10 cellular contexts compared by ENCODE assay signal in genomic region chr5:141182248-141182647, GRCh38. TPM values are rescaled to one million over a fixed set of nuclear protein-coding genes. Genes with fewer than 3 reads are reported as not detected.
A peak's percentile ranks its signal among the peaks of the same experiment; 100 is the strongest.
DNase-seq lines count a peak whose midpoint lies in the region; ATAC-seq, FAIRE-seq and TF ChIP-seq lines count a peak whose summit lies in the region.
"Had no signal": no experiment of that assay in that cellular context is flagged by ENCODE, and none has a peak within 500 bp of the region (broad histone marks: within the 10 kb centered on the region; RNA-seq: fewer than 3 reads in every experiment).

PCDHB16 (plus strand) TSS chr5:141182387; CDS start chr5:141182560, 173 bp downstream.

- peaks cover 31% of the 10 kb centered on the region for H3K27me3 Mint-ChIP-seq in activated naive CD4-positive, alpha-beta T cell treated with anti-CD3 and anti-CD28 coated beads for 36 hours (ENCODE audit: low read depth)
- H3K27me3 Mint-ChIP-seq in activated naive CD4-positive, alpha-beta T cell treated with anti-CD3 and anti-CD28 coated beads, Interleukin-2, amount 10 ng/mL, durations not matched to agents 7 days and 5 days, result peaks cover 19% of the 10 kb centered on the region

- SMC1A ChIA-PET in GM12878 (lab: Charles Lee; ENCODE audit: uncharacterized antibody, unreplicated experiment), result no interaction called here

- no peak for TF ChIP-seq POLR2A in GM12878 (IDR thresholded peaks at IDR 0.05; ENCODE audit: low read depth, low read length)
- TF ChIP-seq POLR2A in uterus (IDR thresholded peaks at IDR 0.05), result no peak

- H3K4me1 ChIP-seq in GM12878 (ENCODE audit: control insufficient read depth, insufficient read depth, low read length) (no peaks in the 10 kb centered on the region), kidney (ENCODE audit: control insufficient read depth in 1 of 2, insufficient read depth in 1 of 2, low read depth in 1 of 2, low read length in 2 of 2) (no peaks in the 10 kb centered on the region), uterus (no peaks in the 10 kb centered on the region)

- CTCF ChIA-PET in activated naive CD4-positive, alpha-beta T cell treated with anti-CD3 and anti-CD28 coated beads for 36 hours (lab: Charles Lee), result interaction anchor here (0.6 to 1.1 kb wide), 3 partner anchors 15 to 382 kb away, joined by 3 read pairs; partner anchors contain the start of gene PCDHGA12
- CTCF ChIA-PET in activated naive CD4-positive, alpha-beta T cell treated with anti-CD3 and anti-CD28 coated beads, Interleukin-2, amount 10 ng/mL, durations not matched to agents 7 days and 5 days (lab: Charles Lee), result interaction anchor here (0.6 kb wide), 1 partner anchor 10 kb away, joined by 4 read pairs; the partner anchor contains the start of gene PCDHB10
- CTCF ChIA-PET in GM12878 (lab: Yijun Ruan, JAX), result no interaction called here

- no peaks in the 10 kb centered on the region for H3K79me2 ChIP-seq in GM12878 (ENCODE audit: control insufficient read depth, insufficient read depth, low read length)

- H3K27ac ChIP-seq in GM12878 (ENCODE audit: control insufficient read depth, insufficient read depth), result no peak within 1 kb of the TSS
- H3K27ac ChIP-seq in kidney (ENCODE audit: low read depth in 2 of 2, low read length in 2 of 2), result no peak within 1 kb of the TSS
- no peak within 1 kb of the TSS for H3K27ac ChIP-seq in uterus

- H4K20me1 ChIP-seq in GM12878 (ENCODE audit: control insufficient read depth, insufficient read depth), result no peaks in the 10 kb centered on the region

- in situ Hi-C loops in GM12878 (cut with MboI), result no loop called here

- no peak for ATAC-seq in GM12878
- ATAC-seq in HG02884 (IDR thresholded peaks at IDR 0.05; ENCODE audit: unreplicated experiment), result no peak
- no peak for ATAC-seq in HG03354 (IDR thresholded peaks at IDR 0.05; ENCODE audit: poor library complexity, severe bottlenecking, unreplicated experiment)

- H3K9ac ChIP-seq in GM12878 (ENCODE audit: control insufficient read depth, insufficient read depth, low read length) (no peak within 1 kb of the TSS), kidney (ENCODE audit: low read length in 2 of 2) (no peak within 1 kb of the TSS)

- peaks cover 2% of the 10 kb centered on the region for H3K4me1 Mint-ChIP-seq in activated naive CD4-positive, alpha-beta T cell treated with anti-CD3 and anti-CD28 coated beads for 36 hours (ENCODE audit: low read depth)
- no peaks in the 10 kb centered on the region for H3K4me1 Mint-ChIP-seq in activated naive CD4-positive, alpha-beta T cell treated with anti-CD3 and anti-CD28 coated beads, Interleukin-2, amount 10 ng/mL, durations not matched to agents 7 days and 5 days

- no peak within 1 kb of the TSS for H3K4me2 ChIP-seq in GM12878 (ENCODE audit: control insufficient read depth, insufficient read depth)

- peak; percentile 23 for DNase-seq in activated naive CD4-positive, alpha-beta T cell treated with anti-CD3 and anti-CD28 coated beads for 36 hours
- DNase-seq in activated naive CD4-positive, alpha-beta T cell treated with anti-CD3 and anti-CD28 coated beads, Interleukin-2, amount 10 ng/mL, durations not matched to agents 7 days and 5 days, result no peak
- no peak for DNase-seq in GM12878 (ENCODE audit: low read depth, low spot score)
- peak; percentile 44 for DNase-seq in kidney
- peak; percentile 39 to 46 for DNase-seq in uterus
- no peak for DNase-seq in NCI-H2107 (lab: John Stamatoyannopoulos, UW)
- DNase-seq: Calu3 had no signal

- H3K4me3 ChIP-seq in GM12878 (no peak within 1 kb of the TSS), kidney (ENCODE audit: low read length in 2 of 2) (peak within 1 kb of the TSS; percentile 36 to 37), uterus (peak within 1 kb of the TSS; percentile 1 to 37)

- TF ChIP-seq RAD21 in GM12878 (IDR thresholded peaks at IDR 0.05; ENCODE audit: insufficient read depth, low read depth, low read length), result peak; percentile 17; the same call in 1 of the 2 replicates

- WGBS in GM12878 (ENCODE audit: insufficient coverage, insufficient replicate concordance, low lambda C conversion rate, missing lambda C conversion rate), result 21% methylated on average over 13 of the region's 13 CpGs

- RAD21 ChIA-PET in GM12878 (lab: Charles Lee; ENCODE audit: unreplicated experiment), result no interaction called here

- POLR2A ChIA-PET in GM12878 (lab: Charles Lee), result no interaction called here

- no peaks in the 10 kb centered on the region for H3K36me3 ChIP-seq in GM12878 (ENCODE audit: control insufficient read depth in 2 of 2, insufficient read depth in 2 of 2, low read length in 1 of 2)
- H3K36me3 ChIP-seq in kidney (ENCODE audit: control insufficient read depth in 1 of 2, insufficient read depth in 2 of 2, low read length in 2 of 2), result no peaks in the 10 kb centered on the region
- H3K36me3 ChIP-seq in uterus, result no peaks in the 10 kb centered on the region

- H2AFZ ChIP-seq in GM12878 (ENCODE audit: control insufficient read depth, low read depth, low read length), result no peak within 1 kb of the TSS

- FAIRE-seq in GM12878 (lab: Jason Lieb, UNC) (no peak), kidney (lab: Jason Lieb, UNC) (no peak)

- no peaks in the 10 kb centered on the region for H3K27me3 ChIP-seq in GM12878 (replicated peaks in 1 of 2; ENCODE audit: control insufficient read depth in 2 of 2, insufficient read depth in 2 of 2, low read length in 1 of 2)
- peaks cover 0 to 3% of the 10 kb centered on the region in 2 donors for H3K27me3 ChIP-seq in uterus

- H3K9me3 Mint-ChIP-seq in activated naive CD4-positive, alpha-beta T cell treated with anti-CD3 and anti-CD28 coated beads for 36 hours, result peaks cover 8% of the 10 kb centered on the region
- peaks cover 28% of the 10 kb centered on the region for H3K9me3 Mint-ChIP-seq in activated naive CD4-positive, alpha-beta T cell treated with anti-CD3 and anti-CD28 coated beads, Interleukin-2, amount 10 ng/mL, durations not matched to agents 7 days and 5 days

- BruUV-seq in GM12878 (replicated peaks; lab: Mats Ljungman, UMichigan), result no TSS peak

- intact Hi-C loops in activated naive CD4-positive, alpha-beta T cell treated with anti-CD3 and anti-CD28 coated beads for 36 hours (cut with micrococcal nuclease), result loop anchor here (10.0 kb wide), 1 partner anchor 373 kb away; no protein-coding TSS in a partner anchor
- intact Hi-C loops in GM12878 (cut with micrococcal nuclease; ENCODE audit: unreplicated experiment), result loop anchor here (10.0 kb wide), 1 partner anchor 383 kb away; no protein-coding TSS in a partner anchor
- intact Hi-C loops in kidney (cut with DNase I), result no loop called here
- intact Hi-C loops in uterus (cut with DNase I; ENCODE audit: low total_unique reads), result no loop called here

- no peak; a peak in 1 of 6 replicates for TF ChIP-seq CTCF in GM12878 (IDR thresholded peaks at IDR 0.05 in 2 of 3, conservative IDR thresholded peaks at IDR 0.05 in 1 of 3; ENCODE audit: control insufficient read depth in 2 of 3, extremely low read depth in 1 of 3, insufficient read depth in 1 of 3, low read depth in 3 of 3, low read length in 3 of 3)
- TF ChIP-seq CTCF in kidney (IDR thresholded peaks at IDR 0.05; ENCODE audit: borderline replicate concordance, extremely low read depth, insufficient read depth), result peak; percentile 40
- peak; percentile 17 to 40 (median 32) for TF ChIP-seq CTCF in uterus (IDR thresholded peaks at IDR 0.05)

- H3K4me3 Mint-ChIP-seq in activated naive CD4-positive, alpha-beta T cell treated with anti-CD3 and anti-CD28 coated beads for 36 hours, result no peak within 1 kb of the TSS
- no peak within 1 kb of the TSS for H3K4me3 Mint-ChIP-seq in activated naive CD4-positive, alpha-beta T cell treated with anti-CD3 and anti-CD28 coated beads, Interleukin-2, amount 10 ng/mL, durations not matched to agents 7 days and 5 days

- peaks cover 8% of the 10 kb centered on the region for H3K36me3 Mint-ChIP-seq in activated naive CD4-positive, alpha-beta T cell treated with anti-CD3 and anti-CD28 coated beads for 36 hours (ENCODE audit: low read depth)
- peaks cover 6% of the 10 kb centered on the region for H3K36me3 Mint-ChIP-seq in activated naive CD4-positive, alpha-beta T cell treated with anti-CD3 and anti-CD28 coated beads, Interleukin-2, amount 10 ng/mL, durations not matched to agents 7 days and 5 days

- no peaks in the 10 kb centered on the region; the same call in 2 of the 3 replicates for H3K9me3 ChIP-seq in GM12878 (replicated peaks; ENCODE audit: control insufficient read depth, insufficient read depth, low read length)
- peaks cover 22% of the 10 kb centered on the region in 2 donors for H3K9me3 ChIP-seq in kidney (ENCODE audit: control insufficient read depth in 1 of 2, low read length in 2 of 2)
- H3K9me3 ChIP-seq in uterus, result peaks cover 0 to 55% of the 10 kb centered on the region in 2 donors

- TF ChIP-seq EP300 in GM12878 (IDR thresholded peaks at IDR 0.05; ENCODE audit: borderline replicate concordance in 1 of 2, control insufficient read depth in 1 of 2, low read depth in 2 of 2, low read length in 2 of 2), result no peak

- H3K27ac Mint-ChIP-seq in activated naive CD4-positive, alpha-beta T cell treated with anti-CD3 and anti-CD28 coated beads for 36 hours, result no peak within 1 kb of the TSS
- no peak within 1 kb of the TSS for H3K27ac Mint-ChIP-seq in activated naive CD4-positive, alpha-beta T cell treated with anti-CD3 and anti-CD28 coated beads, Interleukin-2, amount 10 ng/mL, durations not matched to agents 7 days and 5 days

RNA-seq across cellular contexts. Expression of gene PCDHB16, which starts in this region (rescaled TPM):
- not detected for total RNA-seq in activated naive CD4-positive, alpha-beta T cell treated with anti-CD3 and anti-CD28 coated beads for 36 hours
- total RNA-seq in GM12878 (2013; cell fraction: nucleolus; rRNA removed), result 0.12 TPM in 1 of 2 replicates, not detected in the other
- not detected in 2 replicates for total RNA-seq in GM12878 (2014; rRNA removed)
- total RNA-seq in GM12878 (2014; rRNA removed; fragmentation: Illumina TruSeq; extraction: Trizol), result not detected in 2 replicates
- total RNA-seq in GM12878 (2021), result not detected in 2 replicates
- polyA plus RNA-seq in GM12878 (2011; ENCODE audit: low read depth), result not detected
- 0.01 TPM in 2 replicates for polyA plus RNA-seq in GM12878 (2011; rRNA removed)
- polyA plus RNA-seq in GM12878 (2011; cell fraction: cytosol; rRNA removed), result not detected in 2 replicates
- polyA plus RNA-seq in GM12878 (2011; cell fraction: nucleus; rRNA removed), result 0.07 TPM in 1 of 2 replicates, not detected in the other
- polyA plus RNA-seq in GM12878 (2012), result 0.01 and 0.03 TPM in 2 replicates
- polyA plus RNA-seq in GM12878 (2014; fragmentation: Illumina TruSeq; extraction: Trizol), result not detected in 2 replicates
- polyA plus RNA-seq in GM12878 (2014; fragmentation: Nextera tagmentation; extraction: Ambion mirVana), result not detected
- not detected in 2 replicates for polyA plus RNA-seq in GM12878 (2014; rRNA removed)
- not detected for polyA plus RNA-seq in GM12878 (2016; fragmentation: Nextera tagmentation; extraction: Ambion mirVana)
- not detected in 2 replicates for polyA minus RNA-seq in GM12878 (2011; rRNA and poly(A)+ RNA removed)
- polyA minus RNA-seq in GM12878 (2011; cell fraction: cytosol; rRNA and poly(A)+ RNA removed), result not detected in 2 replicates
- not detected in 2 replicates for polyA minus RNA-seq in GM12878 (2011; cell fraction: nucleus; rRNA and poly(A)+ RNA removed)
- total RNA-seq in kidney, result 5.1 TPM
- polyA plus RNA-seq in kidney (ENCODE audit: insufficient read depth, low read depth, low replicate concordance), result 0.67 TPM
- 10 to 100 TPM in 1 of 4 donors, 1 to 10 TPM in 3; 3.8 to 10.2 (median 5.0) TPM for total RNA-seq in uterus
- total RNA-seq: T-helper 2 cell treated with Interferon-gamma antibody and Interleukin-4, amounts not matched to agents 100 ng/mL and 5 ng/mL, for 36 hours had no signal

Comparison
In these comparisons a context has a peak if more than half of its experiments do, and no peak if none do; other contexts are left out.
1. Peak in DNase-seq in activated naive CD4-positive, alpha-beta T cell treated with anti-CD3 and anti-CD28 coated beads for 36 hours; RNA of the gene not detected or under 1 TPM.
2. DNase-seq: peak in kidney (single experiment) and uterus (2 of 2); none in activated naive CD4-positive, alpha-beta T cell treated with anti-CD3 and anti-CD28 coated beads, Interleukin-2, amount 10 ng/mL, durations not matched to agents 7 days and 5 days (single experiment), GM12878 (single experiment) and NCI-H2107 (single experiment).
3. CTCF ChIP-seq: peak in kidney (single experiment) and uterus (4 of 4); none in GM12878 (0 of 3).
4. intact Hi-C loops: an anchor here in activated naive CD4-positive, alpha-beta T cell treated with anti-CD3 and anti-CD28 coated beads for 36 hours (10.0 kb wide) and GM12878 (10.0 kb wide); none called in kidney and uterus.